Comparison of ENCODE assay signal across 27 cellular contexts in the genomic region with DNA sequence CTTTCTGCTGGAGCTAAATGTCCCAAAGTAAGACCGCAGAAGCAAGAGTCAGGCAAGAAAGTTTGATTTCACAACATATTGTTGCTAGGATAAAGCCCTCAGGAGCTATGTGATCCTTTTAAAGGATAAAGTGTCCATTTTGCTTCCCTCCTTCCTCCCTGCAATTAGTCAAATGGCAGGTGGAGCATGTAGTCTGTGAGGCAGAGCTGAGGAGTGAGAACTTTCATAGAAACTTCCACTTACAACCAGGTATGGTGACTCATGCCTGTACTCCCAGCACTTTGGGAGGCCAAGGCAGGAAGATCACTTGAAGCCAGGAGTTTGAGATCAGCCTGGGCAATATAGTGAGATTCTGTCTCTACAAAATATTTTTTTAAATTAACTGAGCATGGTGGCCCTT. TPM values are rescaled to one million over a fixed set of nuclear protein-coding genes. Genes with fewer than 3 reads are reported as not detected.
"Had no signal": no experiment of that assay in that cellular context is flagged by ENCODE, and none has a peak within 500 bp of the region (broad histone marks: within the 10 kb centered on the region; RNA-seq: fewer than 3 reads in every experiment).

No MANE protein-coding gene starts in this region.

- H3K27ac Mint-ChIP-seq: activated CD8-positive, alpha-beta T cell treated with anti-CD3 and anti-CD28 coated beads, Interleukin-2, amount 10 ng/mL, durations not matched to agents 7 days and 5 days; activated naive CD8-positive, alpha-beta T cell treated with anti-CD3 and anti-CD28 coated beads, Interleukin-2, amount 10 ng/mL, durations not matched to agents 7 days and 5 days; IgD-negative memory B cell; T-helper 17 cell; WTC11 had no signal

- ATAC-seq: activated CD8-positive, alpha-beta T cell treated with anti-CD3 and anti-CD28 coated beads, Interleukin-2, amount 10 ng/mL, durations not matched to agents 7 days and 5 days; PC-3; T-helper 17 cell; WTC11 had no signal

- H3K27ac ChIP-seq: adrenal gland had no signal

- DNase-seq: activated CD4-positive, alpha-beta T cell treated with anti-CD3 and anti-CD28 coated beads for 48 hours; activated CD4-positive, alpha-beta T cell treated with anti-CD3 and anti-CD28 coated beads, Interleukin-2, amount 50 U/mL, for 4 hours; activated CD4-positive, CD25-positive, alpha-beta regulatory T cell treated with anti-CD3 and anti-CD28 coated beads, Interleukin-2, amount 50 U/mL, for 72 hours; activated CD8-positive, alpha-beta memory T cell treated with anti-CD3 and anti-CD28 coated beads, Interleukin-2, amount 50 U/mL, for 48 hours; activated CD8-positive, alpha-beta T cell treated with anti-CD3 and anti-CD28 coated beads, Interleukin-2, amount 10 ng/mL, durations not matched to agents 7 days and 5 days; activated naive CD4-positive, alpha-beta T cell treated with anti-CD3 and anti-CD28 coated beads, Interleukin-2, amount 50 U/mL, for 16 hours; activated naive CD8-positive, alpha-beta T cell treated with anti-CD3 and anti-CD28 coated beads, Interleukin-2, amount 10 ng/mL, durations not matched to agents 7 days and 5 days; activated T-cell treated with anti-CD3 and anti-CD28 coated beads, Interleukin-2, amount 50 U/mL, for 1 hour; adrenal gland; anterior cingulate cortex; central memory CD4-positive, alpha-beta T cell; KG1; NCI-H1092; NCI-H1694; NCI-H2029; NCI-H2107; NCI-H2171 treated with DMSO at 0.1 percent for 48 hours; NCI-H345; NCI-H510A treated with DMSO at 0.1 percent for 48 hours; PC-3; SIG-M5; T-helper 17 cell; T-helper 9 cell had no signal

- H3K4me3 Mint-ChIP-seq: activated CD8-positive, alpha-beta T cell treated with anti-CD3 and anti-CD28 coated beads, Interleukin-2, amount 10 ng/mL, durations not matched to agents 7 days and 5 days; activated naive CD8-positive, alpha-beta T cell treated with anti-CD3 and anti-CD28 coated beads, Interleukin-2, amount 10 ng/mL, durations not matched to agents 7 days and 5 days; IgD-negative memory B cell; T-helper 17 cell; WTC11 had no signal

- H3K9me3 Mint-ChIP-seq: activated naive CD8-positive, alpha-beta T cell treated with anti-CD3 and anti-CD28 coated beads, Interleukin-2, amount 10 ng/mL, durations not matched to agents 7 days and 5 days had no signal

- H3K4me3 ChIP-seq: adrenal gland had no signal

- H3K36me3 Mint-ChIP-seq: activated naive CD8-positive, alpha-beta T cell treated with anti-CD3 and anti-CD28 coated beads, Interleukin-2, amount 10 ng/mL, durations not matched to agents 7 days and 5 days; WTC11 had no signal

- H3K4me1 Mint-ChIP-seq: activated naive CD8-positive, alpha-beta T cell treated with anti-CD3 and anti-CD28 coated beads, Interleukin-2, amount 10 ng/mL, durations not matched to agents 7 days and 5 days; T-helper 17 cell; WTC11 had no signal

- H3K9me3 ChIP-seq: adrenal gland had no signal

- H3K27me3 ChIP-seq: adrenal gland had no signal

- H3K36me3 ChIP-seq: adrenal gland had no signal

- H3K4me1 ChIP-seq: adrenal gland had no signal

RNA-seq across cellular contexts. Expression of gene RHCG, which starts 25.2 kb away (rescaled TPM):
- total RNA-seq: activated CD8-positive, alpha-beta T cell treated with anti-CD3 and anti-CD28 coated beads, Interleukin-2, amount 10 ng/mL, durations not matched to agents 7 days and 5 days; activated naive CD8-positive, alpha-beta T cell treated with anti-CD3 and anti-CD28 coated beads, Interleukin-2, amount 10 ng/mL, durations not matched to agents 7 days and 5 days; LHCN-M2; M059J; PC-3; T-helper 17 cell had no signal
- polyA plus RNA-seq: IgD-negative memory B cell had no signal

RNA-seq across cellular contexts. Expression of gene TICRR, which starts 53.7 kb away (rescaled TPM):
- polyA plus RNA-seq: IgD-negative memory B cell had no signal
